19 cellular contexts compared by ENCODE assay signal in genomic region chr15:82314769-82315518, GRCh38. TPM values are rescaled to one million over a fixed set of nuclear protein-coding genes. Genes with fewer than 3 reads are reported as not detected.
"Had no signal": no experiment of that assay in that cellular context is flagged by ENCODE, and none has a peak within 500 bp of the region (broad histone marks: within the 10 kb centered on the region; RNA-seq: fewer than 3 reads in every experiment).

No MANE protein-coding gene starts in this region.

- ATAC-seq: esophagus mucosa, gastrocnemius medialis, mucosa of descending colon had no signal

- H3K27ac ChIP-seq: brain microvascular endothelial cell, gastrocnemius medialis, heart left ventricle, stomach, testis, WERI-Rb-1 had no signal

- H3K9me3 ChIP-seq: gastrocnemius medialis, mucosa of descending colon, stomach, testis had no signal

- H3K4me3 ChIP-seq: gastrocnemius medialis, heart left ventricle, mucosa of descending colon, stomach, testis had no signal

- H3K4me1 Mint-ChIP-seq: naive B cell had no signal

- H3K27me3 ChIP-seq: brain microvascular endothelial cell, gastrocnemius medialis, heart left ventricle, stomach, testis had no signal

- H3K36me3 Mint-ChIP-seq: type B pancreatic cell had no signal

- H3K27ac Mint-ChIP-seq: activated T-helper 1 cell treated with anti-CD3 and anti-CD28 coated beads, Interleukin-12 subunit alpha, Interleukin-12 subunit beta, Interleukin-2, Interleukin-4 antibody, amounts not matched to agents 30 ng/mL and 10 ng/mL and 1 ng/mL, durations not matched to agents 14 hours and 24 hours and 36 hours; type B pancreatic cell had no signal

- H3K36me3 ChIP-seq: brain microvascular endothelial cell, gastrocnemius medialis, heart left ventricle, stomach, WERI-Rb-1 had no signal

- H3K4me1 ChIP-seq: gastrocnemius medialis, stomach, testis had no signal

- H3K4me3 Mint-ChIP-seq: activated T-helper 1 cell treated with anti-CD3 and anti-CD28 coated beads, Interleukin-12 subunit alpha, Interleukin-12 subunit beta, Interleukin-2, Interleukin-4 antibody, amounts not matched to agents 30 ng/mL and 10 ng/mL and 1 ng/mL, durations not matched to agents 14 hours and 24 hours and 36 hours; type B pancreatic cell had no signal

- H3K9me3 Mint-ChIP-seq: activated T-helper 1 cell treated with anti-CD3 and anti-CD28 coated beads, Interleukin-12 subunit alpha, Interleukin-12 subunit beta, Interleukin-2, Interleukin-4 antibody, amounts not matched to agents 30 ng/mL and 10 ng/mL and 1 ng/mL, durations not matched to agents 14 hours and 24 hours and 36 hours; type B pancreatic cell had no signal

- DNase-seq: activated CD4-positive, alpha-beta T cell treated with anti-CD3 and anti-CD28 coated beads for 1 hour; activated CD4-positive, alpha-beta T cell treated with anti-CD3 and anti-CD28 coated beads, Interleukin-2, amount 50 U/mL, for 48 hours; activated naive CD4-positive, alpha-beta T cell; brain microvascular endothelial cell; effector CD4-positive, alpha-beta T cell; gastrocnemius medialis; mucosa of descending colon; naive B cell; stimulated activated CD4-positive, alpha-beta T cell treated with anti-CD3 and anti-CD28 coated beads, Interleukin-2, amount 100 ng/mL, for 24 hours; stomach; SW 1271; T-helper 2 cell; testis; WERI-Rb-1 had no signal

RNA-seq across cellular contexts. Expression of gene SAXO2, which starts 52.3 kb away (rescaled TPM):
- total RNA-seq: SK-MEL-5 had no signal
